ENCODE assay signal across 8 cellular contexts in genomic region chr5:123512631-123513461, GRCh38. TPM values are rescaled to one million over a fixed set of nuclear protein-coding genes. Genes with fewer than 3 reads are reported as not detected.
A peak's percentile ranks its signal among the peaks of the same experiment; 100 is the strongest.
DNase-seq lines count a peak whose midpoint lies in the region; FAIRE-seq and TF ChIP-seq lines count a peak whose summit lies in the region.

No MANE protein-coding gene starts in this region.

- H3K4ac ChIP-seq in H1 (replicated peaks; ENCODE audit: insufficient read length, low read depth, low read length) (peak overlapping the region; percentile 44), mesenchymal stem cell (ENCODE audit: low read depth in 1 of 2, low read length in 2 of 2) (peak overlapping the region in 1 of 2 experiments; percentile 91)

- H2AK5ac ChIP-seq in H1 (ENCODE audit: low read depth, low read length) (no peak overlapping the region), mesenchymal stem cell (ENCODE audit: low read length, severe bottlenecking) (no peak overlapping the region)

- H3K27ac ChIP-seq in H1 (ENCODE audit: low read depth, low read length) = peak overlapping the region; percentile 49; the same call in 1 of the 2 replicates
- no peak overlapping the region for H3K27ac ChIP-seq in mesenchymal stem cell (ENCODE audit: low read length, poor library complexity, severe bottlenecking)

- FAIRE-seq in H1 (lab: Jason Lieb, UNC) = no peak

- no peaks in the 10 kb centered on the region for H3K79me1 ChIP-seq in H1 (ENCODE audit: low read depth, low read length)
- no peaks in the 10 kb centered on the region for H3K79me1 ChIP-seq in mesenchymal stem cell (replicated peaks; ENCODE audit: low read length, poor library complexity, severe bottlenecking)

- WGBS in H1 (ENCODE audit: extremely low coverage in 1 of 2, insufficient coverage in 1 of 2, insufficient read length in 1 of 2, insufficient replicate concordance in 2 of 2, low coverage in 1 of 2, low lambda C conversion rate in 2 of 2, missing lambda C conversion rate in 1 of 2), 2 experiments = 4% methylated on average over 15 of the region's 46 CpGs; no CpG with 5 or more reads in 1 of the 2 experiments
- under 1% methylated on average over 31 of the region's 46 CpGs for WGBS in mesenchymal stem cell

- H3K23ac ChIP-seq in H1 (ENCODE audit: insufficient read length) (no peak overlapping the region), mesenchymal stem cell (ENCODE audit: low read length in 2 of 2) (peak overlapping the region in 1 of 2 experiments; percentile 98)

- TF ChIP-seq POLR2A in H1 (IDR thresholded peaks at IDR 0.05; ENCODE audit: control extremely low read depth in 1 of 2, low read depth in 2 of 2, low read length in 2 of 2) = no peak

- H3K4me3 ChIP-seq in H1 (ENCODE audit: extremely low read depth in 1 of 4, insufficient read depth in 2 of 4, low read depth in 3 of 4, low read length in 4 of 4) = peak overlapping the region; percentile 67 to 94 (median 80)
- peak overlapping the region; percentile 91 to 93 for H3K4me3 ChIP-seq in mesenchymal stem cell (ENCODE audit: insufficient read depth in 1 of 2, low read depth in 1 of 2, low read length in 2 of 2)

- H2BK15ac ChIP-seq in H1 (ENCODE audit: low read length) (no peak overlapping the region), mesenchymal stem cell (ENCODE audit: low read depth, poor library complexity, severe bottlenecking) (peak overlapping the region; percentile 83)

- H2BK12ac ChIP-seq in H1 (ENCODE audit: low read depth, low read length) = no peak overlapping the region
- H2BK12ac ChIP-seq in mesenchymal stem cell (ENCODE audit: low read length in 2 of 2) = peak overlapping the region in 1 of 2 experiments; percentile 52

- H3K14ac ChIP-seq in H1 (ENCODE audit: insufficient read length) (no peak overlapping the region), mesenchymal stem cell (ENCODE audit: low read length in 2 of 2) (peak overlapping the region; percentile 84 to 100)

- H3K27me3 ChIP-seq in H1 (replicated peaks in 1 of 4; ENCODE audit: control insufficient read depth in 3 of 4, extremely low read depth in 1 of 4, insufficient read depth in 3 of 4, low read length in 3 of 4) (no peaks in the 10 kb centered on the region), mesenchymal stem cell (ENCODE audit: control insufficient read depth in 1 of 2, insufficient read depth in 1 of 2, low read length in 2 of 2) (no peaks in the 10 kb centered on the region)

- peak overlapping the region; percentile 98; the same call in 1 of the 2 replicates for H4K8ac ChIP-seq in H1 (ENCODE audit: extremely low read depth, insufficient read depth, low read length)
- H4K8ac ChIP-seq in mesenchymal stem cell (ENCODE audit: low read length) = peak overlapping the region; percentile 91

- CTCF ChIA-PET in H1 (lab: Charles Lee; ENCODE audit: partially characterized antibody) = interaction anchor here (1.2 to 1.8 kb wide), 2 partner anchors 57 to 89 kb away, joined by 4 to 5 read pairs; partner anchors contain the start of gene CEP120

- H2AFZ ChIP-seq in H1 (ENCODE audit: low read length) (no peak overlapping the region), mesenchymal stem cell (ENCODE audit: low read depth, low read length) (peak overlapping the region; percentile 76)

- peak; percentile 44 for DNase-seq in GM03348 (ENCODE audit: low spot score)
- DNase-seq in H4 (ENCODE audit: low spot score) = peak; percentile 33
- peak; percentile 24 for DNase-seq in LoVo (ENCODE audit: low spot score)
- DNase-seq in activated CD4-positive, alpha-beta T cell treated with anti-CD3 and anti-CD28 coated beads, Interleukin-2, amount 50 U/mL, for 24 hours (ENCODE audit: low read depth in 1 of 2, low spot score in 1 of 2) = peak; percentile 7 to 11
- DNase-seq in H1 (ENCODE audit: low read depth in 1 of 2, low spot score in 2 of 2) = peak in 1 of 2 experiments; percentile 59
- DNase-seq in mesenchymal stem cell = peak; percentile 52
- peak; percentile 59 for DNase-seq in stimulated activated CD8-positive, alpha-beta memory T cell treated with anti-CD3 and anti-CD28 coated beads, Interleukin-4, amount 100 ng/mL, for 48 hours
- DNase-seq in KG1 (lab: John Stamatoyannopoulos, UW) = no peak

- POLR2A ChIA-PET in H1 (lab: Charles Lee; ENCODE audit: partially characterized antibody) = interaction anchor here (0.9 to 5.3 kb wide), 10 partner anchors 9 to 100 kb away, joined by 3 to 68 read pairs (median 4); partner anchors contain the start of gene CEP120

- no peak for TF ChIP-seq CTCF in H1 (IDR thresholded peaks at IDR 0.05; ENCODE audit: control extremely low read depth in 1 of 3, insufficient read depth in 1 of 3, low read depth in 1 of 3, low read length in 3 of 3)

- no peak overlapping the region for H3K56ac ChIP-seq in H1 (replicated peaks; ENCODE audit: insufficient read length, low read depth, low read length)

- no peak for TF ChIP-seq EP300 in H1 (IDR thresholded peaks at IDR 0.05; ENCODE audit: borderline replicate concordance in 1 of 2, low read depth in 2 of 2, low read length in 2 of 2)

- H4K91ac ChIP-seq in H1 (replicated peaks; ENCODE audit: insufficient read length, low read length) (peak overlapping the region; percentile 65), mesenchymal stem cell (ENCODE audit: low read length) (peak overlapping the region; percentile 25)

- peaks cover 8% of the 10 kb centered on the region for H3K23me2 ChIP-seq in H1 (ENCODE audit: low read depth, low read length)

- H3K18ac ChIP-seq in H1 (ENCODE audit: extremely low read depth, low read length) (no peak overlapping the region; the same call in 1 of the 2 replicates), mesenchymal stem cell (ENCODE audit: low read depth in 1 of 2, low read length in 2 of 2) (peak overlapping the region; percentile 60 to 92)

- H3K9ac ChIP-seq in H1 (replicated peaks in 1 of 4; ENCODE audit: extremely low read depth in 1 of 4, low read depth in 3 of 4, low read length in 3 of 4) = peak overlapping the region; percentile 54 to 95 (median 86)
- H3K9ac ChIP-seq in mesenchymal stem cell (ENCODE audit: low read length) = peak overlapping the region; percentile 96

- no peaks in the 10 kb centered on the region for H3K36me3 ChIP-seq in H1 (ENCODE audit: control insufficient read depth in 2 of 4, insufficient read depth in 4 of 4, low read length in 3 of 4)
- no peaks in the 10 kb centered on the region for H3K36me3 ChIP-seq in mesenchymal stem cell (ENCODE audit: control insufficient read depth in 1 of 2, insufficient read depth in 2 of 2, low read depth in 1 of 2, low read length in 2 of 2)

- no peak for TF ChIP-seq RAD21 in H1 (IDR thresholded peaks at IDR 0.05 in 1 of 2, conservative IDR thresholded peaks at IDR 0.05 in 1 of 2; ENCODE audit: low read depth in 2 of 2, low read length in 2 of 2)

- peak overlapping the region; percentile 94 to 96 for H3K4me2 ChIP-seq in H1 (ENCODE audit: insufficient read depth in 1 of 2, low read depth in 2 of 2, low read length in 2 of 2)
- peak overlapping the region; percentile 93 for H3K4me2 ChIP-seq in mesenchymal stem cell (ENCODE audit: low read length, poor library complexity, severe bottlenecking)

- H4K20me1 ChIP-seq in H1 (replicated peaks in 1 of 2; ENCODE audit: control insufficient read depth in 1 of 2, insufficient read depth in 2 of 2, low read length in 2 of 2) = peaks cover 5% of the 10 kb centered on the region in 2 experiments

- H2BK5ac ChIP-seq in H1 (ENCODE audit: low read depth, low read length) (peak overlapping the region; percentile 8), mesenchymal stem cell (ENCODE audit: low read depth, low read length, poor library complexity, severe bottlenecking) (no peak overlapping the region)

- H3K9me3 ChIP-seq in H1 (ENCODE audit: insufficient read depth in 2 of 2, low read depth in 1 of 2, low read length in 1 of 2) (no peaks in the 10 kb centered on the region), mesenchymal stem cell (ENCODE audit: control insufficient read depth, low read length) (no peaks in the 10 kb centered on the region)

- H2BK120ac ChIP-seq in H1 (replicated peaks; ENCODE audit: low read depth, low read length) (no peak overlapping the region), mesenchymal stem cell (ENCODE audit: low read depth, low read length) (peak overlapping the region; percentile 93)

- peak overlapping the region; percentile 36 for H4K5ac ChIP-seq in H1 (ENCODE audit: insufficient read length, low read depth, low read length)

- H3K79me2 ChIP-seq in H1 (ENCODE audit: control insufficient read depth in 1 of 2, insufficient read depth in 2 of 2, low read length in 2 of 2) = peaks cover 15 to 51% of the 10 kb centered on the region in 2 experiments

- H3K4me1 ChIP-seq in H1 (replicated peaks in 1 of 4; ENCODE audit: control insufficient read depth in 3 of 4, insufficient read depth in 4 of 4, low read length in 3 of 4) (peaks cover 0 to 9% (median 4%) of the 10 kb centered on the region in 4 experiments; a peak in 5 of 7 replicates), mesenchymal stem cell (ENCODE audit: control insufficient read depth, insufficient read depth, low read depth, low read length) (no peaks in the 10 kb centered on the region)

- no peak overlapping the region for H2BK20ac ChIP-seq in H1 (ENCODE audit: low read length)

TF ChIP-seq in H1, 55 proteins besides CTCF, POLR2A, EP300 and RAD21:
- TF ChIP-seq CREB1 (IDR thresholded peaks at IDR 0.05) (0 out of 2 replicates have a peak, but pooled peaks have one; percentile 7), ASH2L (IDR thresholded peaks at IDR 0.05; ENCODE audit: low read length) (peak; percentile 45), RNF2 (IDR thresholded peaks at IDR 0.05; ENCODE audit: borderline replicate concordance, low read depth, low read length, missing control alignments, poor library complexity, severe bottlenecking) (no peak)
TF ChIP-seq in H1: peak in this region for 2.

RNA-seq across cellular contexts. Expression of gene CSNK1G3, which starts 0.9 kb away (rescaled TPM):
- total RNA-seq in H4 (2014; rRNA removed; shearing (Covaris generic)) = 34.8 and 45.6 TPM in 2 replicates
- 54.8 and 58.9 TPM in 2 replicates for total RNA-seq in H1 (2021; fragmentation: NEBNext Ultra II Directional; extraction: Animal tissue kit (Norgen Biotek cat#: 25700))
- 10.6 and 11.3 TPM in 2 replicates for polyA plus RNA-seq in H1 (2011; rRNA removed)
- polyA plus RNA-seq in H1 (2011; cell fraction: cytosol; rRNA removed) = 15.9 TPM
- 32.5 TPM for polyA plus RNA-seq in H1 (2011; cell fraction: nucleus; rRNA removed)
- 14.2 to 23.8 TPM (median 20.7 TPM) in 4 replicates for polyA plus RNA-seq in H1 (2012, experiment 1 of 2)
- polyA plus RNA-seq in H1 (2012, experiment 2 of 2) = 1.4 TPM
- polyA plus RNA-seq in H1 (2013, experiment 1 of 2) = 31.9 TPM
- 29.6 TPM for polyA plus RNA-seq in H1 (2013, experiment 2 of 2)
- polyA minus RNA-seq in H1 (2011; rRNA and poly(A)+ RNA removed) = 30.9 and 37.0 TPM in 2 replicates
- polyA minus RNA-seq in H1 (2011; cell fraction: cytosol; rRNA and poly(A)+ RNA removed) = 35.1 TPM
- 89.4 TPM for polyA minus RNA-seq in H1 (2011; cell fraction: nucleus; rRNA and poly(A)+ RNA removed)
- 21.9 TPM for polyA plus RNA-seq in mesenchymal stem cell (2013, experiment 1 of 2)
- 22.9 TPM for polyA plus RNA-seq in mesenchymal stem cell (2013, experiment 2 of 2)
